36 cellular contexts compared by ENCODE assay signal in genomic region chrX:82732861-82733260, GRCh38.
"Had no signal": no experiment of that assay in that cellular context is flagged by ENCODE, and none has a peak within 500 bp of the region (broad histone marks: within the 10 kb centered on the region; RNA-seq: fewer than 3 reads in every experiment).

No MANE protein-coding gene starts in this region.

- H3K27me3 ChIP-seq: adrenal gland, cardiac muscle cell had no signal

- DNase-seq: activated CD4-positive, alpha-beta memory T cell treated with anti-CD3 and anti-CD28 coated beads, Interleukin-2, amount 10 ng/mL, durations not matched to agents 7 days and 5 days; activated CD4-positive, alpha-beta T cell treated with anti-CD3 and anti-CD28 coated beads for 1 hour; activated CD4-positive, alpha-beta T cell treated with anti-CD3 and anti-CD28 coated beads for 36 hours; activated CD4-positive, alpha-beta T cell treated with anti-CD3 and anti-CD28 coated beads for 48 hours; activated CD4-positive, alpha-beta T cell treated with anti-CD3 and anti-CD28 coated beads, Interleukin-2, amount 10 ng/mL, durations not matched to agents 7 days and 5 days; activated CD4-positive, alpha-beta T cell treated with anti-CD3 and anti-CD28 coated beads, Interleukin-2, amount 50 U/mL, for 48 hours; activated CD4-positive, CD25-positive, alpha-beta regulatory T cell; activated CD8-positive, alpha-beta memory T cell treated with anti-CD3 and anti-CD28 coated beads for 24 hours; activated CD8-positive, alpha-beta memory T cell treated with anti-CD3 and anti-CD28 coated beads, Interleukin-2, amount 10 ng/mL, durations not matched to agents 7 days and 5 days; activated CD8-positive, alpha-beta memory T cell treated with anti-CD3 and anti-CD28 coated beads, Interleukin-2, amount 50 U/mL, for 48 hours; activated CD8-positive, alpha-beta T cell treated with anti-CD3 and anti-CD28 coated beads, Interleukin-2, amount 10 ng/mL, durations not matched to agents 7 days and 5 days; activated effector memory CD4-positive, alpha-beta T cell treated with anti-CD3 and anti-CD28 coated beads, Interleukin-2, amount 50 U/mL, for 16 hours; activated gamma-delta T cell treated with Interleukin-2 at 50 U/mL for 16 hours; activated naive CD4-positive, alpha-beta T cell; activated naive CD4-positive, alpha-beta T cell treated with anti-CD3 and anti-CD28 coated beads for 36 hours; activated naive CD4-positive, alpha-beta T cell treated with anti-CD3 and anti-CD28 coated beads, Interleukin-2, amount 50 U/mL, for 16 hours; activated naive CD8-positive, alpha-beta T cell treated with anti-CD3 and anti-CD28 coated beads for 36 hours; activated T-cell treated with anti-CD3 and anti-CD28 coated beads, Interleukin-2, amount 50 U/mL, for 24 hours; activated T-cell treated with anti-CD3 and anti-CD28 coated beads, Interleukin-2, amount 50 U/mL, for 48 hours; adrenal gland; amniotic stem cell; aorta; caudate nucleus; cerebellar nuclear complex; T-helper 1 cell; T-helper 2 cell; T-helper 9 cell had no signal

- H3K9me3 Mint-ChIP-seq: activated CD4-positive, alpha-beta memory T cell treated with anti-CD3 and anti-CD28 coated beads, Interleukin-2, amount 10 ng/mL, durations not matched to agents 7 days and 5 days; activated CD4-positive, alpha-beta T cell treated with anti-CD3 and anti-CD28 coated beads, Interleukin-2, amount 10 ng/mL, durations not matched to agents 7 days and 5 days; activated naive CD4-positive, alpha-beta T cell treated with anti-CD3 and anti-CD28 coated beads for 36 hours; activated naive CD4-positive, alpha-beta T cell treated with anti-CD3 and anti-CD28 coated beads, Interleukin-2, amount 50 U/mL, for 72 hours; activated naive CD8-positive, alpha-beta T cell treated with anti-CD3 and anti-CD28 coated beads for 36 hours; activated T-cell treated with anti-CD3 and anti-CD28 coated beads, Interleukin-2, amount 50 U/mL, for 24 hours; activated T-helper 17 cell treated with anti-CD3 and anti-CD28 coated beads, Interleukin-2, amount 50 U/mL, for 72 hours; central memory CD8-positive, alpha-beta T cell; T-helper 1 cell treated with Interleukin-12 subunit alpha and Interleukin-12 subunit beta and Interleukin-4 antibody, amounts not matched to agents 30 μg/mL and 1 μg/mL, for 36 hours; T-helper 2 cell treated with Interferon-gamma antibody and Interleukin-4, amounts not matched to agents 5 μg/mL and 100 μg/mL, for 36 hours had no signal

- H3K27ac ChIP-seq: adrenal gland, cardiac muscle cell, VCaP had no signal

- H3K4me3 ChIP-seq: adrenal gland, cardiac muscle cell had no signal

- H3K4me3 Mint-ChIP-seq: activated CD4-positive, alpha-beta memory T cell treated with anti-CD3 and anti-CD28 coated beads, Interleukin-2, amount 10 ng/mL, durations not matched to agents 7 days and 5 days; activated CD4-positive, alpha-beta T cell treated with anti-CD3 and anti-CD28 coated beads for 36 hours; activated CD4-positive, alpha-beta T cell treated with anti-CD3 and anti-CD28 coated beads, Interleukin-2, amount 10 ng/mL, durations not matched to agents 7 days and 5 days; activated CD8-positive, alpha-beta memory T cell treated with anti-CD3 and anti-CD28 coated beads, Interleukin-2, amount 10 ng/mL, durations not matched to agents 7 days and 5 days; activated CD8-positive, alpha-beta T cell treated with anti-CD3 and anti-CD28 coated beads, Interleukin-2, amount 10 ng/mL, durations not matched to agents 7 days and 5 days; activated naive CD4-positive, alpha-beta T cell treated with anti-CD3 and anti-CD28 coated beads for 36 hours; activated naive CD8-positive, alpha-beta T cell treated with anti-CD3 and anti-CD28 coated beads for 36 hours; activated T-cell treated with anti-CD3 and anti-CD28 coated beads, Interleukin-2, amount 50 U/mL, for 24 hours; activated T-helper 17 cell treated with anti-CD3 and anti-CD28 coated beads, Interleukin-2, amount 50 U/mL, for 72 hours; brain; central memory CD8-positive, alpha-beta T cell; T-helper 1 cell treated with Interleukin-12 subunit alpha and Interleukin-12 subunit beta and Interleukin-4 antibody, amounts not matched to agents 30 μg/mL and 1 μg/mL, for 36 hours; T-helper 2 cell treated with Interferon-gamma antibody and Interleukin-4, amounts not matched to agents 5 μg/mL and 100 μg/mL, for 36 hours had no signal

- H3K4me1 ChIP-seq: adrenal gland had no signal

- H3K4me1 Mint-ChIP-seq: activated CD4-positive, alpha-beta memory T cell treated with anti-CD3 and anti-CD28 coated beads, Interleukin-2, amount 10 ng/mL, durations not matched to agents 7 days and 5 days; activated CD4-positive, alpha-beta T cell treated with anti-CD3 and anti-CD28 coated beads for 36 hours; activated CD4-positive, alpha-beta T cell treated with anti-CD3 and anti-CD28 coated beads, Interleukin-2, amount 10 ng/mL, durations not matched to agents 7 days and 5 days; activated CD8-positive, alpha-beta memory T cell treated with anti-CD3 and anti-CD28 coated beads, Interleukin-2, amount 10 ng/mL, durations not matched to agents 7 days and 5 days; activated naive CD8-positive, alpha-beta T cell treated with anti-CD3 and anti-CD28 coated beads for 36 hours; activated T-helper 17 cell treated with anti-CD3 and anti-CD28 coated beads, Interleukin-2, amount 50 U/mL, for 72 hours; brain; central memory CD8-positive, alpha-beta T cell had no signal

- H3K36me3 Mint-ChIP-seq: activated CD8-positive, alpha-beta memory T cell treated with anti-CD3 and anti-CD28 coated beads, Interleukin-2, amount 10 ng/mL, durations not matched to agents 7 days and 5 days; activated naive CD4-positive, alpha-beta T cell treated with anti-CD3 and anti-CD28 coated beads, Interleukin-2, amount 50 U/mL, for 72 hours; activated naive CD8-positive, alpha-beta T cell treated with anti-CD3 and anti-CD28 coated beads for 36 hours; brain had no signal

- H3K36me3 ChIP-seq: adrenal gland, cardiac muscle cell had no signal

- H3K27me3 Mint-ChIP-seq: activated CD4-positive, alpha-beta memory T cell treated with anti-CD3 and anti-CD28 coated beads, Interleukin-2, amount 10 ng/mL, durations not matched to agents 7 days and 5 days; activated CD4-positive, alpha-beta T cell treated with anti-CD3 and anti-CD28 coated beads for 36 hours; activated CD4-positive, alpha-beta T cell treated with anti-CD3 and anti-CD28 coated beads, Interleukin-2, amount 10 ng/mL, durations not matched to agents 7 days and 5 days; activated CD8-positive, alpha-beta memory T cell treated with anti-CD3 and anti-CD28 coated beads, Interleukin-2, amount 10 ng/mL, durations not matched to agents 7 days and 5 days; activated naive CD8-positive, alpha-beta T cell treated with anti-CD3 and anti-CD28 coated beads for 36 hours; activated T-cell treated with anti-CD3 and anti-CD28 coated beads, Interleukin-2, amount 50 U/mL, for 24 hours; activated T-helper 17 cell treated with anti-CD3 and anti-CD28 coated beads, Interleukin-2, amount 50 U/mL, for 72 hours; brain; central memory CD8-positive, alpha-beta T cell had no signal

- H3K9me3 ChIP-seq: adrenal gland had no signal

- H3K27ac Mint-ChIP-seq: activated CD4-positive, alpha-beta memory T cell treated with anti-CD3 and anti-CD28 coated beads, Interleukin-2, amount 10 ng/mL, durations not matched to agents 7 days and 5 days; activated CD4-positive, alpha-beta T cell treated with anti-CD3 and anti-CD28 coated beads for 36 hours; activated CD4-positive, alpha-beta T cell treated with anti-CD3 and anti-CD28 coated beads, Interleukin-2, amount 10 ng/mL, durations not matched to agents 7 days and 5 days; activated CD8-positive, alpha-beta memory T cell treated with anti-CD3 and anti-CD28 coated beads, Interleukin-2, amount 10 ng/mL, durations not matched to agents 7 days and 5 days; activated CD8-positive, alpha-beta T cell treated with anti-CD3 and anti-CD28 coated beads, Interleukin-2, amount 10 ng/mL, durations not matched to agents 7 days and 5 days; activated naive CD4-positive, alpha-beta T cell treated with anti-CD3 and anti-CD28 coated beads for 36 hours; activated naive CD4-positive, alpha-beta T cell treated with anti-CD3 and anti-CD28 coated beads, Interleukin-2, amount 50 U/mL, for 72 hours; activated naive CD8-positive, alpha-beta T cell treated with anti-CD3 and anti-CD28 coated beads for 36 hours; activated T-cell treated with anti-CD3 and anti-CD28 coated beads, Interleukin-2, amount 50 U/mL, for 24 hours; activated T-helper 17 cell treated with anti-CD3 and anti-CD28 coated beads, Interleukin-2, amount 50 U/mL, for 72 hours; brain; T-helper 1 cell treated with Interleukin-12 subunit alpha and Interleukin-12 subunit beta and Interleukin-4 antibody, amounts not matched to agents 30 μg/mL and 1 μg/mL, for 36 hours; T-helper 2 cell treated with Interferon-gamma antibody and Interleukin-4, amounts not matched to agents 5 μg/mL and 100 μg/mL, for 36 hours had no signal

- ATAC-seq: activated CD4-positive, alpha-beta T cell treated with anti-CD3 and anti-CD28 coated beads for 36 hours; activated CD4-positive, CD25-positive, alpha-beta regulatory T cell treated with anti-CD3 and anti-CD28 coated beads, Interleukin-2, amount 50 U/mL, for 24 hours; activated CD8-positive, alpha-beta memory T cell treated with anti-CD3 and anti-CD28 coated beads, Interleukin-2, amount 10 ng/mL, durations not matched to agents 7 days and 5 days; activated CD8-positive, alpha-beta T cell treated with anti-CD3 and anti-CD28 coated beads, Interleukin-2, amount 10 ng/mL, durations not matched to agents 7 days and 5 days; activated naive CD4-positive, alpha-beta T cell treated with anti-CD3 and anti-CD28 coated beads, Interleukin-2, amount 50 U/mL, for 72 hours; activated T-helper 17 cell treated with anti-CD3 and anti-CD28 coated beads, Interleukin-2, amount 50 U/mL, for 72 hours had no signal
